8 cellular contexts compared by ENCODE assay signal in genomic region chr16:84649511-84649861, GRCh38. TPM values are rescaled to one million over a fixed set of nuclear protein-coding genes. Genes with fewer than 3 reads are reported as not detected.
DNase-seq lines count a peak whose midpoint lies in the region; ATAC-seq and TF ChIP-seq lines count a peak whose summit lies in the region.

No MANE protein-coding gene starts in this region.

- peak overlapping the region; percentile 85 to 86 for H3K4me3 ChIP-seq in HCT116 (replicated peaks in 1 of 2; ENCODE audit: low read depth in 1 of 2, low read length in 2 of 2)
- H3K4me3 ChIP-seq in iPS-18c (ENCODE audit: insufficient read depth, low read depth, low read length): peak overlapping the region; percentile 80; the same call in 1 of the 2 replicates
- H3K4me3 ChIP-seq in smooth muscle cell: peak overlapping the region; percentile 76

- 68% methylated on average over 11 of the region's 11 CpGs for WGBS in smooth muscle cell (ENCODE audit: low lambda C conversion rate)

- peaks cover 5% of the 10 kb centered on the region for H3F3A ChIP-seq in smooth muscle cell (ENCODE audit: low read depth)

- TF ChIP-seq RAD21 in HCT116 (IDR thresholded peaks at IDR 0.05; ENCODE audit: low read depth): no peak

- peak overlapping the region; percentile 90 for H3K4me2 ChIP-seq in HCT116 (ENCODE audit: low read length)
- H3K4me2 ChIP-seq in smooth muscle cell: peak overlapping the region; percentile 88

- H3K4me1 Mint-ChIP-seq in activated naive CD8-positive, alpha-beta T cell treated with anti-CD3 and anti-CD28 coated beads for 36 hours: peaks cover 48% of the 10 kb centered on the region

- TF ChIP-seq POLR2A in HCT116 (IDR thresholded peaks at IDR 0.05; ENCODE audit: borderline replicate concordance, extremely low read depth, insufficient read depth, insufficient read length): no peak

- no peak for ATAC-seq in HCT116
- ATAC-seq in omental fat pad (ENCODE audit: low FRiP score): no peak
- no peak for ATAC-seq in GM18502 (IDR thresholded peaks at IDR 0.05; ENCODE audit: poor library complexity, unreplicated experiment)

- H3K27me3 ChIP-seq in HCT116 (ENCODE audit: insufficient read depth, low read length) (no peaks in the 10 kb centered on the region), smooth muscle cell (ENCODE audit: low read depth) (no peaks in the 10 kb centered on the region)

- TF ChIP-seq CTCF in HCT116 (IDR thresholded peaks at IDR 0.05 in 2 of 3, conservative IDR thresholded peaks at IDR 0.05 in 1 of 3; ENCODE audit: borderline replicate concordance in 1 of 3, insufficient read depth in 1 of 3, low read depth in 2 of 3, low read length in 2 of 3) (no peak), smooth muscle cell (IDR thresholded peaks at IDR 0.05; ENCODE audit: borderline replicate concordance, insufficient read depth, poor library complexity, severe bottlenecking) (no peak), omental fat pad (IDR thresholded peaks at IDR 0.05) (no peak)

- H3K4me1 ChIP-seq in HCT116 (ENCODE audit: control insufficient read depth in 1 of 2, insufficient read depth in 2 of 2, low read length in 2 of 2) (peaks cover 6 to 15% of the 10 kb centered on the region in 2 experiments; a peak in 3 of 4 replicates), smooth muscle cell (ENCODE audit: low read depth) (no peaks in the 10 kb centered on the region)

- H3K36me3 Mint-ChIP-seq in activated naive CD8-positive, alpha-beta T cell treated with anti-CD3 and anti-CD28 coated beads for 36 hours: peaks cover 27% of the 10 kb centered on the region

- H3K27ac ChIP-seq in HCT116 (ENCODE audit: low read depth, low read length) (no peak overlapping the region; the same call in 1 of the 2 replicates), smooth muscle cell (ENCODE audit: low read depth) (no peak overlapping the region)

- DNase-seq in HCT116 (ENCODE audit: low read depth, low spot score) (no peak), smooth muscle cell (lab: John Stamatoyannopoulos, UW; ENCODE audit: unreplicated experiment) (no peak), omental fat pad (ENCODE audit: low spot score) (no peak), SIG-M5 treated with dmso at 0.1 percent for 504 hours (lab: John Stamatoyannopoulos, UW; ENCODE audit: unreplicated experiment) (no peak), NCI-H128 (lab: John Stamatoyannopoulos, UW; ENCODE audit: unreplicated experiment) (no peak)
- no peak for DNase-seq in activated naive CD8-positive, alpha-beta T cell treated with anti-CD3 and anti-CD28 coated beads for 36 hours

- H4K20me1 ChIP-seq in HCT116 (ENCODE audit: insufficient read depth) (no peaks in the 10 kb centered on the region), smooth muscle cell (ENCODE audit: low read depth) (peaks cover 13% of the 10 kb centered on the region)

- H2AFZ ChIP-seq in HCT116 (ENCODE audit: low read depth, low read length, poor library complexity, severe bottlenecking) (no peak overlapping the region), smooth muscle cell (ENCODE audit: low read depth) (no peak overlapping the region)

- peak overlapping the region; percentile 86 for H3K4me3 Mint-ChIP-seq in activated naive CD8-positive, alpha-beta T cell treated with anti-CD3 and anti-CD28 coated beads for 36 hours

- H3K9me3 Mint-ChIP-seq in activated naive CD8-positive, alpha-beta T cell treated with anti-CD3 and anti-CD28 coated beads for 36 hours: no peaks in the 10 kb centered on the region

- H3K27me3 Mint-ChIP-seq in activated naive CD8-positive, alpha-beta T cell treated with anti-CD3 and anti-CD28 coated beads for 36 hours: no peaks in the 10 kb centered on the region

- peak overlapping the region; percentile 82 for H3K27ac Mint-ChIP-seq in activated naive CD8-positive, alpha-beta T cell treated with anti-CD3 and anti-CD28 coated beads for 36 hours

- CTCF ChIA-PET in HCT116 (lab: Charles Lee): interaction anchor here (1.7 kb wide), 1 partner anchor 23 kb away, joined by 5 read pairs; no protein-coding TSS in a partner anchor

- H3K9ac ChIP-seq in HCT116 (ENCODE audit: low read length) (peak overlapping the region; percentile 79), smooth muscle cell (ENCODE audit: low read depth) (peak overlapping the region; percentile 41)

- H3K79me2 ChIP-seq in HCT116 (ENCODE audit: insufficient read depth, low read length): peaks cover 15% of the 10 kb centered on the region
- H3K79me2 ChIP-seq in smooth muscle cell (ENCODE audit: low read depth): no peaks in the 10 kb centered on the region

- POLR2A ChIA-PET in HCT116 (lab: Charles Lee): no interaction called here

- RAD21 ChIA-PET in HCT116 (lab: Charles Lee; ENCODE audit: low non-redundant PET in 1 of 2, low total read pairs in 2 of 2, uncharacterized antibody in 2 of 2, unreplicated experiment in 2 of 2): no interaction called here

- no peaks in the 10 kb centered on the region for H3K9me2 ChIP-seq in HCT116 (ENCODE audit: insufficient read depth)

- no TSS peak for BruUV-seq in HCT116 (replicated peaks; lab: Mats Ljungman, UMichigan)

- H3K36me3 ChIP-seq in HCT116 (ENCODE audit: control insufficient read depth in 1 of 2, insufficient read depth in 2 of 2, low read length in 2 of 2): peaks cover 4 to 6% of the 10 kb centered on the region in 2 experiments; a peak in 3 of 4 replicates
- no peaks in the 10 kb centered on the region for H3K36me3 ChIP-seq in smooth muscle cell (ENCODE audit: low read depth)

- intact Hi-C loops in HCT116 (cut with micrococcal nuclease): no loop called here

- H3K9me3 ChIP-seq in HCT116 (ENCODE audit: control insufficient read depth in 1 of 2, insufficient read depth in 1 of 2, low read depth in 1 of 2, low read length in 2 of 2): no peaks in the 10 kb centered on the region
- no peaks in the 10 kb centered on the region for H3K9me3 ChIP-seq in iPS-18c (ENCODE audit: control insufficient read depth, insufficient read depth, low read length)
- H3K9me3 ChIP-seq in smooth muscle cell (replicated peaks; ENCODE audit: low read depth): no peaks in the 10 kb centered on the region

TF ChIP-seq in HCT116, 20 proteins besides CTCF, POLR2A, EP300 and RAD21 (continues in another document):
- TF ChIP-seq JUND (IDR thresholded peaks at IDR 0.05) (no peak), ZNF274 (IDR thresholded peaks at IDR 0.05; ENCODE audit: low read depth, low read length) (no peak), SP1 (IDR thresholded peaks at IDR 0.05; ENCODE audit: low read depth) (no peak), EZH2 (IDR thresholded peaks at IDR 0.05) (no peak), REST (IDR thresholded peaks at IDR 0.05; ENCODE audit: low read depth) (no peak), POLR2AphosphoS5 (IDR thresholded peaks at IDR 0.05; ENCODE audit: low read depth, low read length) (no peak), TCF7L2 (IDR thresholded peaks at IDR 0.05; ENCODE audit: borderline replicate concordance, extremely low read depth, insufficient read depth, insufficient read length) (no peak)

RNA-seq across cellular contexts. Expression of gene KLHL36, which starts 1.2 kb away (rescaled TPM):
- total RNA-seq in HCT116 (2021; ENCODE audit: unreplicated experiment): 79.0 TPM
- polyA plus RNA-seq in HCT116 (2012): 43.7 and 54.3 TPM in 2 replicates
- 10 to 100 TPM; 32.6 to 34.8 TPM for total RNA-seq in activated naive CD8-positive, alpha-beta T cell treated with anti-CD3 and anti-CD28 coated beads for 36 hours
- 20.8 and 35.4 TPM in 2 replicates for total RNA-seq in smooth muscle cell
- 18.0 and 21.6 TPM in 2 replicates for polyA plus RNA-seq in smooth muscle cell
- total RNA-seq in omental fat pad: 10 to 100 TPM; 60.0 to 72.2 (median 65.8) TPM

RNA-seq across cellular contexts. Expression of gene COTL1, which starts 31.6 kb away (rescaled TPM):
- total RNA-seq in HCT116 (2021; ENCODE audit: unreplicated experiment) (276 TPM), smooth muscle cell (66.5 and 81.2 TPM in 2 replicates), omental fat pad (10 to 100 TPM; 55.3 to 95.1 (median 78.4) TPM)
- 173 and 223 TPM in 2 replicates for polyA plus RNA-seq in HCT116 (2012)
- 100 to 1,000 TPM; 588 to 605 TPM for total RNA-seq in activated naive CD8-positive, alpha-beta T cell treated with anti-CD3 and anti-CD28 coated beads for 36 hours
- polyA plus RNA-seq in smooth muscle cell: 209 and 233 TPM in 2 replicates

RNA-seq across cellular contexts. Expression of gene USP10, which starts 50.3 kb away (rescaled TPM):
- total RNA-seq in HCT116 (2021; ENCODE audit: unreplicated experiment): 175 TPM
- 141 and 170 TPM in 2 replicates for polyA plus RNA-seq in HCT116 (2012)
- 100 to 1,000 TPM; 148 to 151 TPM for total RNA-seq in activated naive CD8-positive, alpha-beta T cell treated with anti-CD3 and anti-CD28 coated beads for 36 hours
- 47.4 and 52.5 TPM in 2 replicates for total RNA-seq in smooth muscle cell
- polyA plus RNA-seq in smooth muscle cell: 56.1 and 59.0 TPM in 2 replicates
- total RNA-seq in omental fat pad: 10 to 100 TPM; 44.6 to 89.6 (median 55.9) TPM
